In the genomic region with DNA sequence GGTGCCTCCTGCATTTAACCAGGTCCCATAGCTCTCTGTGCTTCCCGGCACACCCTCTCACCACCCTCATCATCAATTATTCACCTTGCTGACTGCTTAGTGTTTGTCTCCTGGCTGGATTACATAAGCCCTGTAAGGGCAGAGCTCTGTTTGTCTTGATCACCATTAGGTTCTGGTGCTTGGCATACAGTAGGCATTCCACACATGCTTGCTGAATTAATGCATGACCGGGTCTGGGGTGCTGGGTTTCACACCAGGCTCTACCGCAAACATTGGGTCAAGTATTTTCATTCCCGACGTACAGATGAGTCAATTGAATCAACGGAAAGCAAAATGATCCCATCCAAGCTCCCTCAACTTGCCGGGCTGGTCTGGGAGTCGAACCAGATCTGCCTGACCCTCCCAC, we compare ENCODE assay signal across 8 cellular contexts. TPM values are rescaled to one million over a fixed set of nuclear protein-coding genes. Genes with fewer than 3 reads are reported as not detected.
DNase-seq lines count a peak whose midpoint lies in the region; ATAC-seq and TF ChIP-seq lines count a peak whose summit lies in the region.

No MANE protein-coding gene starts in this region.

- ATAC-seq in left lobe of liver (no peak), GM21390 (IDR thresholded peaks at IDR 0.05; ENCODE audit: unreplicated experiment) (no peak)

- in situ Hi-C loops in mammary epithelial cell (cut with MboI; ENCODE audit: low sequenced_read_pairs in 2 of 2) = no loop called here

- H4K20me1 ChIP-seq in mammary epithelial cell (ENCODE audit: insufficient read depth, low read length) (no peaks in the 10 kb centered on the region), neural progenitor cell (ENCODE audit: low read depth) (no peaks in the 10 kb centered on the region)

- no peak for TF ChIP-seq CTCF in mammary epithelial cell (conservative IDR thresholded peaks at IDR 0.05 in 1 of 2, IDR thresholded peaks at IDR 0.05 in 1 of 2; ENCODE audit: extremely low read depth in 1 of 2, insufficient read depth in 1 of 2, low read depth in 1 of 2, low read length in 2 of 2)
- TF ChIP-seq CTCF in neural progenitor cell (IDR thresholded peaks at IDR 0.05) = no peak
- no peak for TF ChIP-seq CTCF in tibial nerve (IDR thresholded peaks at IDR 0.05)

- H3K4me2 ChIP-seq in mammary epithelial cell (ENCODE audit: insufficient read depth, low read depth, low read length) = peak overlapping the region; percentile 25
- H3K4me2 ChIP-seq in neural progenitor cell = no peak overlapping the region

- no peaks in the 10 kb centered on the region for H3K36me3 Mint-ChIP-seq in neural progenitor cell

- 43% methylated on average over 8 of the region's 8 CpGs for WGBS in mammary epithelial cell (ENCODE audit: low coverage, missing lambda C conversion rate)
- 54 to 58% methylated on average over 8 of the region's 8 CpGs for WGBS in tibial nerve, 2 donors

- H3K9ac ChIP-seq in mammary epithelial cell (ENCODE audit: insufficient read depth, low read length) (no peak overlapping the region), neural progenitor cell (no peak overlapping the region)

- H2AFZ ChIP-seq in mammary epithelial cell (ENCODE audit: low read depth, low read length) = peak overlapping the region; percentile 81
- H2AFZ ChIP-seq in neural progenitor cell (replicated peaks) = peak overlapping the region; percentile 77

- H3K27ac ChIP-seq in mammary epithelial cell (ENCODE audit: insufficient read depth, low read depth, low read length) (no peak overlapping the region), neural progenitor cell (no peak overlapping the region), tibial nerve (peak overlapping the region in 2 of 4 donors; percentile 22 to 58)

- no TSS peak for BruUV-seq in mammary epithelial cell (replicated peaks; lab: Mats Ljungman, UMichigan)

- DNase-seq in GM03348 (ENCODE audit: low spot score) (peak; percentile 61), MG63 (peak; percentile 90), mammary epithelial cell (peak; percentile 81), neural progenitor cell (ENCODE audit: low spot score) (no peak), left lobe of liver (ENCODE audit: low spot score) (no peak), GOT3 (lab: John Stamatoyannopoulos, UW) (no peak), tibial nerve (ENCODE audit: low spot score in 2 of 2) (no peak)

- peaks cover 3% of the 10 kb centered on the region for H3K4me1 Mint-ChIP-seq in neural progenitor cell

- TF ChIP-seq EP300 in tibial nerve (IDR thresholded peaks at IDR 0.05) = no peak

- H3K27me3 ChIP-seq in MG63 = no peaks in the 10 kb centered on the region
- H3K27me3 ChIP-seq in mammary epithelial cell (ENCODE audit: insufficient read depth, low read length) = no peaks in the 10 kb centered on the region
- no peaks in the 10 kb centered on the region for H3K27me3 ChIP-seq in neural progenitor cell
- H3K27me3 ChIP-seq in tibial nerve = peaks cover 0 to 5% of the 10 kb centered on the region in 2 donors

- H3K9me3 Mint-ChIP-seq in neural progenitor cell = peaks cover 1% of the 10 kb centered on the region

- H3K79me2 ChIP-seq in mammary epithelial cell (ENCODE audit: insufficient read depth, low read length) (no peaks in the 10 kb centered on the region), neural progenitor cell (ENCODE audit: low read depth) (no peaks in the 10 kb centered on the region)

- dilution Hi-C loops in mammary epithelial cell (cut with HindIII; ENCODE audit: low sequenced_read_pairs) = loop anchor here (10.0 kb wide), 1 partner anchor 506 kb away; no protein-coding TSS in a partner anchor

- intact Hi-C loops in mammary epithelial cell (cut with micrococcal nuclease) = no loop called here

- H3K27me3 Mint-ChIP-seq in neural progenitor cell (ENCODE audit: insufficient read depth, low read depth) = peaks cover 3% of the 10 kb centered on the region

- no peak overlapping the region for H3K27ac Mint-ChIP-seq in neural progenitor cell

- H3K36me3 ChIP-seq in MG63 (no peaks in the 10 kb centered on the region), mammary epithelial cell (ENCODE audit: insufficient read depth, low read length) (no peaks in the 10 kb centered on the region), neural progenitor cell (no peaks in the 10 kb centered on the region), tibial nerve (no peaks in the 10 kb centered on the region)

- CTCF ChIA-PET in mammary epithelial cell (lab: Charles Lee; ENCODE audit: low non-redundant PET) = interaction anchor here (0.6 kb wide), 2 partner anchors 26 to 31 kb away, joined by 3 read pairs; no protein-coding TSS in a partner anchor

- H3K4me3 ChIP-seq in MG63 = peak overlapping the region; percentile 38
- H3K4me3 ChIP-seq in mammary epithelial cell (replicated peaks in 1 of 3; ENCODE audit: insufficient read depth in 1 of 3, low read depth in 2 of 3, low read length in 3 of 3) = no peak overlapping the region
- no peak overlapping the region for H3K4me3 ChIP-seq in neural progenitor cell
- H3K4me3 ChIP-seq in tibial nerve = peak overlapping the region in 2 of 4 donors; percentile 27 to 30

- H3F3A ChIP-seq in neural progenitor cell (ENCODE audit: low read depth) = no peaks in the 10 kb centered on the region

- TF ChIP-seq POLR2A in tibial nerve (IDR thresholded peaks at IDR 0.05) = no peak

- H3K9me3 ChIP-seq in MG63 = no peaks in the 10 kb centered on the region
- no peaks in the 10 kb centered on the region for H3K9me3 ChIP-seq in mammary epithelial cell (replicated peaks; ENCODE audit: insufficient read depth, low read length)
- H3K9me3 ChIP-seq in neural progenitor cell (ENCODE audit: low read depth) = no peaks in the 10 kb centered on the region
- H3K9me3 ChIP-seq in tibial nerve = peaks cover 0 to 8% (median 0%) of the 10 kb centered on the region in 4 donors

- no peak overlapping the region for H3K4me3 Mint-ChIP-seq in neural progenitor cell

- H3K4me1 ChIP-seq in mammary epithelial cell (ENCODE audit: insufficient read depth, low read length) = peaks cover 5% of the 10 kb centered on the region
- H3K4me1 ChIP-seq in neural progenitor cell = no peaks in the 10 kb centered on the region
- peaks cover 0 to 7% (median 0%) of the 10 kb centered on the region in 4 donors for H3K4me1 ChIP-seq in tibial nerve

RNA-seq across cellular contexts. Expression of a gene that starts 28.5 kb away (rescaled TPM):
- total RNA-seq in MG63 (2014; rRNA removed; shearing (Covaris generic); ENCODE audit: low replicate concordance) = 0.63 TPM in 1 of 2 replicates, not detected in the other
- under 1 TPM; 0.17 to 0.96 TPM for total RNA-seq in mammary epithelial cell
- polyA plus RNA-seq in mammary epithelial cell = not detected
- polyA minus RNA-seq in mammary epithelial cell = not detected
- 0.15 TPM in 1 of 2 replicates, not detected in the other for total RNA-seq in neural progenitor cell (ENCODE audit: low replicate concordance)
- total RNA-seq in left lobe of liver = 3.1 TPM
- total RNA-seq in tibial nerve = 10 to 100 TPM in 1 of 4 donors, 1 to 10 TPM in 3; 4.0 to 16.2 (median 5.8) TPM

RNA-seq across cellular contexts. Expression of a gene that starts 33.8 kb away (rescaled TPM):
- not detected in 2 replicates for total RNA-seq in MG63 (2014; rRNA removed; shearing (Covaris generic); ENCODE audit: low replicate concordance)
- 10 to 100 TPM; 59.0 to 95.1 TPM for total RNA-seq in mammary epithelial cell
- 31.9 TPM for polyA plus RNA-seq in mammary epithelial cell
- polyA minus RNA-seq in mammary epithelial cell = 31.9 TPM
- 0.65 and 1.5 TPM in 2 replicates for total RNA-seq in neural progenitor cell (ENCODE audit: low replicate concordance)
- total RNA-seq in left lobe of liver = 1.1 TPM
- total RNA-seq in tibial nerve = 1 to 10 TPM in 1 of 4 donors, under 1 TPM in 2, not detected in 1; 0.39 to 4.2 (median 0.44) TPM

Comparison
In these comparisons a context has a peak if more than half of its experiments do, and no peak if none do; other contexts are left out.
1. DNase-seq: peak in GM03348 (single experiment), MG63 (single experiment) and mammary epithelial cell (single experiment); none in neural progenitor cell (single experiment), left lobe of liver (single experiment), GOT3 (single experiment) and tibial nerve (0 of 2).
2. RNA of a gene that starts 33.8 kb away (total RNA-seq): 59.0 to 95.1 TPM in mammary epithelial cell; 1.1 TPM in left lobe of liver (single experiment), 0.65 to 1.5 TPM in neural progenitor cell, 0.39 to 4.2 TPM in tibial nerve and not detected in MG63; every median in the first group is over 10 times any median in the second.